Comparison of ENCODE assay signal across 8 cellular contexts in the genomic region with DNA sequence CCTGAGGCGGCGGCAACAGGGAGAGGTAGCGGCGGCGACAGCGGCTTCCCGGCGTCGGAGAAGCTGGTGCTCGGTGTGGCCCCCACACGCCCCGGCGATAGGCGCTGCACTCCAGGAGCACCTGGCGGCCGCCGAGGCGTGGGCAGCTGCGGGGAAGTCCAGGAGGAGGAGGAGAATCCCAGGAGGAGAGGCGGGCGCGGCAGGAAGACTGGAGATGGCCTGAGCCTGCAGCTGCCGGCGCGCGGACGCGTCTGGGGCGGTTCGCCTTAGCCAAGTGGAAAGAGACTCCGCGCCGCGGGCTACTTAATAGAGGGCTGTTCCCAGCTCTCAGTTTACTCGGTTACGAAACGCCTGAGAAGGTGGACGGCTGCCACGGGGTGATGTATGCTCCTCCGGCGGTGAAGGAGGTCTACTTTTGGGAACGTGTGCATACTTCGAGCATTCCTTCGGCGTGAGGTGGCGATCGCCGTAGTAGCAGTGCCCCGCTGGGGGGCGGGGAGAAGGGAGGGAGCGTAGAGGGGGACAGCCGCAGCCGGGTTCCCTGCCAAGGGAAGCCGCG. TPM values are rescaled to one million over a fixed set of nuclear protein-coding genes. Genes with fewer than 3 reads are reported as not detected.
DNase-seq lines count a peak whose midpoint lies in the region; ATAC-seq and TF ChIP-seq lines count a peak whose summit lies in the region.

A gene (minus strand): TSS at position 278 of the 559 bp plus-strand sequence. CDS start 3,261 bp downstream, outside the sequence.

- no peaks in the 10 kb centered on the region for H3K9me3 ChIP-seq in HUES6 (ENCODE audit: control insufficient read depth, insufficient read depth, low read depth, low read length)

- H3K27me3 ChIP-seq in HUES6 (ENCODE audit: control insufficient read depth, insufficient read depth, low read length), result peaks cover 88% of the 10 kb centered on the region

- H3K27me3 Mint-ChIP-seq in activated T-cell treated with anti-CD3 and anti-CD28 coated beads, Interleukin-2, amount 50 U/mL, for 24 hours, result peaks cover 85% of the 10 kb centered on the region
- peaks cover 96% of the 10 kb centered on the region for H3K27me3 Mint-ChIP-seq in nephron progenitor cell (ENCODE audit: low read depth, poor library complexity)

- no peaks in the 10 kb centered on the region for H3K36me3 Mint-ChIP-seq in activated T-cell treated with anti-CD3 and anti-CD28 coated beads, Interleukin-2, amount 50 U/mL, for 24 hours (ENCODE audit: low read depth)
- no peaks in the 10 kb centered on the region for H3K36me3 Mint-ChIP-seq in nephron progenitor cell (ENCODE audit: low read depth)

- H3K4me3 Mint-ChIP-seq in activated T-cell treated with anti-CD3 and anti-CD28 coated beads, Interleukin-2, amount 50 U/mL, for 24 hours, result peak within 1 kb of the TSS; percentile 66
- H3K4me3 Mint-ChIP-seq in nephron progenitor cell, result peak within 1 kb of the TSS; percentile 79

- H3K9ac ChIP-seq in HUES6 (ENCODE audit: low read length), result peak within 1 kb of the TSS; percentile 39

- H3K4me1 Mint-ChIP-seq in activated T-cell treated with anti-CD3 and anti-CD28 coated beads, Interleukin-2, amount 50 U/mL, for 24 hours (ENCODE audit: low read depth), result peaks cover 59% of the 10 kb centered on the region
- H3K4me1 Mint-ChIP-seq in nephron progenitor cell, result peaks cover 62% of the 10 kb centered on the region

- peak; percentile 55 for DNase-seq in D341Med (ENCODE audit: low spot score)
- peak; percentile 52 for DNase-seq in activated T-cell treated with anti-CD3 and anti-CD28 coated beads, Interleukin-2, amount 50 U/mL, for 24 hours
- DNase-seq in fibroblast of villous mesenchyme (ENCODE audit: low read depth), result peak; percentile 98
- DNase-seq in nephron progenitor cell, result peak; percentile 73
- DNase-seq in activated effector memory CD4-positive, alpha-beta T cell treated with anti-CD3 and anti-CD28 coated beads, Interleukin-2, amount 50 U/mL, for 16 hours, result no peak
- DNase-seq in activated CD4-positive, CD25-positive, alpha-beta regulatory T cell (lab: John Stamatoyannopoulos, UW), result no peak

- no peak for ATAC-seq in GM21528 (IDR thresholded peaks at IDR 0.05; ENCODE audit: low FRiP score, unreplicated experiment)

- H3K9me3 Mint-ChIP-seq in activated T-cell treated with anti-CD3 and anti-CD28 coated beads, Interleukin-2, amount 50 U/mL, for 24 hours, result no peaks in the 10 kb centered on the region
- H3K9me3 Mint-ChIP-seq in nephron progenitor cell, result no peaks in the 10 kb centered on the region

- no peak within 1 kb of the TSS for H3K27ac ChIP-seq in HUES6 (ENCODE audit: low read depth, low read length)

- no peaks in the 10 kb centered on the region for H3K36me3 ChIP-seq in HUES6 (ENCODE audit: control insufficient read depth, insufficient read depth, low read length)

- peaks cover 28% of the 10 kb centered on the region for H3K4me1 ChIP-seq in HUES6 (ENCODE audit: control insufficient read depth, insufficient read depth, low read length)

- H3K27ac Mint-ChIP-seq in activated T-cell treated with anti-CD3 and anti-CD28 coated beads, Interleukin-2, amount 50 U/mL, for 24 hours, result peak within 1 kb of the TSS; percentile 30
- H3K27ac Mint-ChIP-seq in nephron progenitor cell, result no peak within 1 kb of the TSS

- peak within 1 kb of the TSS; percentile 71 for H3K4me3 ChIP-seq in HUES6 (ENCODE audit: low read depth, low read length)
- H3K4me3 ChIP-seq in fibroblast of villous mesenchyme (ENCODE audit: low read depth, low read length), result peak within 1 kb of the TSS; percentile 93

- TF ChIP-seq CTCF in fibroblast of villous mesenchyme (IDR thresholded peaks at IDR 0.05; ENCODE audit: insufficient read depth, low read depth, low read length) (no peak), nephron progenitor cell (IDR thresholded peaks at IDR 0.05) (no peak)

RNA-seq across cellular contexts. Expression of the gene that starts here (rescaled TPM):
- 1,107 and 1,335 TPM in 2 replicates for total RNA-seq in fibroblast of villous mesenchyme

Comparison
In these comparisons a context has a peak if more than half of its experiments do, and no peak if none do; other contexts are left out.
1. DNase-seq: peak in D341Med (single experiment), activated T-cell treated with anti-CD3 and anti-CD28 coated beads, Interleukin-2, amount 50 U/mL, for 24 hours (single experiment), fibroblast of villous mesenchyme (single experiment) and nephron progenitor cell (single experiment); none in activated effector memory CD4-positive, alpha-beta T cell treated with anti-CD3 and anti-CD28 coated beads, Interleukin-2, amount 50 U/mL, for 16 hours (single experiment) and activated CD4-positive, CD25-positive, alpha-beta regulatory T cell (0 of 4).